Comparison of ENCODE assay signal across 9 cellular contexts in genomic region chr15:48541659-48542334, GRCh38.
A peak's percentile ranks its signal among the peaks of the same experiment; 100 is the strongest.
DNase-seq lines count a peak whose midpoint lies in the region; ATAC-seq and TF ChIP-seq lines count a peak whose summit lies in the region.
"Had no signal": no experiment of that assay in that cellular context is flagged by ENCODE, and none has a peak within 500 bp of the region (broad histone marks: within the 10 kb centered on the region; RNA-seq: fewer than 3 reads in every experiment).

No MANE protein-coding gene starts in this region.

- no peaks in the 10 kb centered on the region for H3K36me3 ChIP-seq in naive thymus-derived CD4-positive, alpha-beta T cell (ENCODE audit: control insufficient read depth in 2 of 3, insufficient read depth in 3 of 3, low read length in 3 of 3)

- H3K9me3 ChIP-seq in naive thymus-derived CD4-positive, alpha-beta T cell (ENCODE audit: control insufficient read depth in 2 of 3, low read length in 3 of 3): no peaks in the 10 kb centered on the region

- intact Hi-C loops in naive thymus-derived CD4-positive, alpha-beta T cell (cut with micrococcal nuclease): no loop called here

- H3K27ac ChIP-seq in naive thymus-derived CD4-positive, alpha-beta T cell (ENCODE audit: low read depth, low read length): no peak overlapping the region

- peak overlapping the region in 1 of 9 donors; percentile 28 for H3K27ac Mint-ChIP-seq in naive thymus-derived CD4-positive, alpha-beta T cell
- H3K27ac Mint-ChIP-seq: IgD-negative memory B cell had no signal

- DNase-seq in omental fat pad (ENCODE audit: low spot score): no peak
- DNase-seq in NCI-H524 (lab: John Stamatoyannopoulos, UW): no peak
- DNase-seq in naive thymus-derived CD4-positive, alpha-beta T cell: no peak
- no peak for DNase-seq in NCI-H345 treated with DMSO at 0.1 percent for 48 hours (lab: John Stamatoyannopoulos, UW; ENCODE audit: unreplicated experiment)
- no peak for DNase-seq in hippocampal formation (lab: John Stamatoyannopoulos, UW)

- peaks cover 5 to 24% (median 7%) of the 10 kb centered on the region in 5 donors for H3K27me3 Mint-ChIP-seq in naive thymus-derived CD4-positive, alpha-beta T cell

- no peaks in the 10 kb centered on the region for H3K4me1 Mint-ChIP-seq in naive thymus-derived CD4-positive, alpha-beta T cell

- no peak overlapping the region for H3K4me3 Mint-ChIP-seq in naive thymus-derived CD4-positive, alpha-beta T cell
- H3K4me3 Mint-ChIP-seq: IgD-negative memory B cell had no signal

- POLR2A ChIA-PET in naive thymus-derived CD4-positive, alpha-beta T cell (lab: Charles Lee): no interaction called here

- ATAC-seq in GM18517 (IDR thresholded peaks at IDR 0.05; ENCODE audit: unreplicated experiment): peak; percentile 81
- peak; percentile 65 for ATAC-seq in HG02840 (IDR thresholded peaks at IDR 0.05; ENCODE audit: low FRiP score, unreplicated experiment)
- ATAC-seq in omental fat pad (ENCODE audit: low FRiP score): peak; percentile 84
- no peak for ATAC-seq in naive thymus-derived CD4-positive, alpha-beta T cell

- CTCF ChIA-PET in naive thymus-derived CD4-positive, alpha-beta T cell (lab: Charles Lee): no interaction called here

- H3K4me1 ChIP-seq in naive thymus-derived CD4-positive, alpha-beta T cell (ENCODE audit: control insufficient read depth in 2 of 2, insufficient read depth in 2 of 2, low read length in 2 of 2): no peaks in the 10 kb centered on the region

- peak overlapping the region; percentile 42 for H3K4me3 ChIP-seq in WI38 (ENCODE audit: low read depth, low read length)
- H3K4me3 ChIP-seq in naive thymus-derived CD4-positive, alpha-beta T cell (ENCODE audit: low read length): no peak overlapping the region

- H3K27me3 ChIP-seq in naive thymus-derived CD4-positive, alpha-beta T cell (ENCODE audit: control insufficient read depth in 2 of 2, insufficient read depth in 2 of 2, low read length in 2 of 2): no peaks in the 10 kb centered on the region

- no peaks in the 10 kb centered on the region for H3K36me3 Mint-ChIP-seq in naive thymus-derived CD4-positive, alpha-beta T cell

- no peaks in the 10 kb centered on the region for H3K9me3 Mint-ChIP-seq in naive thymus-derived CD4-positive, alpha-beta T cell
- H3K9me3 Mint-ChIP-seq: IgD-negative memory B cell had no signal

- no peak for TF ChIP-seq CTCF in WI38 (IDR thresholded peaks at IDR 0.05; ENCODE audit: low read depth, low read length)
- no peak for TF ChIP-seq CTCF in omental fat pad (IDR thresholded peaks at IDR 0.05)
